In the genomic region with DNA sequence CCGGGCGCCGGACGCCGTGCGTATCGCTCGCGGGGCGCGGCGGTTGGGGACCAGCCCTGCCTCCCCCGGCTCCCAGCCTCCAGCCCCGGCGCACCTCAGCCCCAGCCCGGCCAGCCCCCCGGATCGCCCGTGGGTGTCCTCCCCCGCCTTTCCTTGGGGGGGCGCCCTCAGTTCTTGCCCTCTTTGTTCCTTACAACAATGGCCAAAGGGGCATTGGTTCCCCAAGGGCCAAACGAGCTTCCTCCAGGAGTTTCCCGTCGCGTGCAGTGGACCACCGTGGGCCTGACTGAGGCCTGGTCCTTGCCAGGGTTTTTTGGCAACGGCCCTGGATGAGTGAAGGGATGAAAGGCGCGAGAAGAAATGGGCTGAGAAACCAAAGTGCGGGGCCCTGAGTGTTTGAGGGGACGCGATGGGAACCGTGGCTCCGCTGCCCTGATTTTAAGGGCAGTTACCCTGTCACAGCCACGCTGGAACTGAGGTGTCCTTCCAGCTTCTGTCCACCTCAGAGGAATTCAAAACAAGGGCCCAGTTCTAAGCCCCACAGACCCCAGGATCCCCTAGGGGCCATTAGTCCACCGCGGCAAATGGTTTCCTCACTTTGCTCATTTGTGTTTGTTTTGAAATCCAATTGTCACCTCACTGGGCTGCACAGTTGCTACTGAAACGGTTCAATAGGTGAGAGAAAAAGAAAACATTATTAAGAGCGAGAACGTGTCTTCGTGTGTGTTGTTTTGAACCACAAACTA, we compare ENCODE assay signal across 8 cellular contexts. TPM values are rescaled to one million over a fixed set of nuclear protein-coding genes. Genes with fewer than 3 reads are reported as not detected.
A peak's percentile ranks its signal among the peaks of the same experiment; 100 is the strongest.
DNase-seq lines count a peak whose midpoint lies in the region; ATAC-seq and TF ChIP-seq lines count a peak whose summit lies in the region.

No MANE protein-coding gene starts in this region.

- peak in 1 of 2 experiments; percentile 43 for DNase-seq in Caco-2
- DNase-seq in LNCaP clone FGC (ENCODE audit: low read depth): no peak
- DNase-seq in chondrocyte (ENCODE audit: low spot score): no peak
- peak; percentile 5 for DNase-seq in medulla oblongata (ENCODE audit: extremely low spot score)
- no peak for DNase-seq in NCI-H524 (lab: John Stamatoyannopoulos, UW)
- DNase-seq in omental fat pad (ENCODE audit: low spot score): no peak
- DNase-seq in Kasumi-1 (lab: John Stamatoyannopoulos, UW): no peak

- H3K9me3 ChIP-seq in Caco-2: no peaks in the 10 kb centered on the region

- H3K27me3 Mint-ChIP-seq in Caco-2 (ENCODE audit: insufficient read depth, unreplicated experiment): peaks cover 40% of the 10 kb centered on the region
- H3K27me3 Mint-ChIP-seq in chondrocyte (ENCODE audit: low read depth): no peaks in the 10 kb centered on the region

- intact Hi-C loops in Caco-2 (cut with micrococcal nuclease; ENCODE audit: unreplicated experiment): no loop called here

- ATAC-seq in omental fat pad (ENCODE audit: low FRiP score): no peak
- ATAC-seq in GM18867 (IDR thresholded peaks at IDR 0.05; ENCODE audit: unreplicated experiment): no peak

- H3K27ac Mint-ChIP-seq in Caco-2 (ENCODE audit: unreplicated experiment) (no peak overlapping the region), chondrocyte (ENCODE audit: unreplicated experiment) (peak overlapping the region; percentile 25)

- TF ChIP-seq CTCF in Caco-2 (IDR thresholded peaks at IDR 0.05; ENCODE audit: insufficient read depth in 1 of 2, low read depth in 1 of 2, low read length in 1 of 2, severe bottlenecking in 1 of 2, unreplicated experiment in 1 of 2) (peak; percentile 8 to 44), LNCaP clone FGC (IDR thresholded peaks at IDR 0.05; ENCODE audit: control insufficient read depth, extremely low read depth, insufficient read depth) (peak; percentile 18; the same call in 1 of the 2 replicates), chondrocyte (IDR thresholded peaks at IDR 0.05) (peak; percentile 77), omental fat pad (IDR thresholded peaks at IDR 0.05) (no peak)

- POLR2A ChIA-PET in Caco-2 (lab: Charles Lee): no interaction called here

- peaks cover 10% of the 10 kb centered on the region for H3K27me3 ChIP-seq in Caco-2 (replicated peaks; ENCODE audit: control insufficient read depth, insufficient read depth, low read length)

- BruUV-seq in Caco-2 (replicated peaks; lab: Mats Ljungman, UMichigan): no TSS peak

- H3K4me1 ChIP-seq in Caco-2: peaks cover 13% of the 10 kb centered on the region; the same call in 1 of the 2 replicates

- H3K9me3 Mint-ChIP-seq in Caco-2 (ENCODE audit: unreplicated experiment) (no peaks in the 10 kb centered on the region), chondrocyte (ENCODE audit: low read depth) (no peaks in the 10 kb centered on the region)

- H3K4me3 ChIP-seq in Caco-2 (ENCODE audit: low read depth, low read length): peak overlapping the region; percentile 41
- peak overlapping the region; percentile 87 for H3K4me3 ChIP-seq in LNCaP clone FGC (ENCODE audit: low read depth, low read length)

- H3K36me3 ChIP-seq in Caco-2 (ENCODE audit: control insufficient read depth, insufficient read depth, low read length): no peaks in the 10 kb centered on the region

- H3K4me3 Mint-ChIP-seq in Caco-2 (ENCODE audit: unreplicated experiment) (peak overlapping the region; percentile 82), chondrocyte (ENCODE audit: unreplicated experiment) (peak overlapping the region; percentile 85)

- H3K4me1 Mint-ChIP-seq in Caco-2 (ENCODE audit: low read depth, unreplicated experiment): peaks cover 8% of the 10 kb centered on the region
- peaks cover 28% of the 10 kb centered on the region for H3K4me1 Mint-ChIP-seq in chondrocyte (ENCODE audit: low read depth)

- H3K36me3 Mint-ChIP-seq in Caco-2 (ENCODE audit: insufficient read depth, unreplicated experiment): no peaks in the 10 kb centered on the region
- no peaks in the 10 kb centered on the region for H3K36me3 Mint-ChIP-seq in chondrocyte (ENCODE audit: low read depth)

- CTCF ChIA-PET in Caco-2 (lab: Charles Lee): interaction anchor here (0.6 to 1.0 kb wide), 3 partner anchors 13 to 311 kb away, joined by 3 to 5 read pairs (median 3); partner anchors contain the start of gene TYSND1

RNA-seq across cellular contexts. Expression of gene MACROH2A2, which starts 1.4 kb away (rescaled TPM):
- total RNA-seq in Caco-2 (2022) (5.1 and 6.1 TPM in 2 replicates), chondrocyte (22.9 to 25.9 TPM (median 25.9 TPM) in 3 replicates), omental fat pad (1 to 10 TPM; 4.1 to 6.0 (median 5.2) TPM)

Comparison
In these comparisons a context has a peak if more than half of its experiments do, and no peak if none do; other contexts are left out.
1. CTCF ChIP-seq: peak in Caco-2 (2 of 2), LNCaP clone FGC (single experiment) and chondrocyte (single experiment); none in omental fat pad (0 of 3).